In the genomic region with DNA sequence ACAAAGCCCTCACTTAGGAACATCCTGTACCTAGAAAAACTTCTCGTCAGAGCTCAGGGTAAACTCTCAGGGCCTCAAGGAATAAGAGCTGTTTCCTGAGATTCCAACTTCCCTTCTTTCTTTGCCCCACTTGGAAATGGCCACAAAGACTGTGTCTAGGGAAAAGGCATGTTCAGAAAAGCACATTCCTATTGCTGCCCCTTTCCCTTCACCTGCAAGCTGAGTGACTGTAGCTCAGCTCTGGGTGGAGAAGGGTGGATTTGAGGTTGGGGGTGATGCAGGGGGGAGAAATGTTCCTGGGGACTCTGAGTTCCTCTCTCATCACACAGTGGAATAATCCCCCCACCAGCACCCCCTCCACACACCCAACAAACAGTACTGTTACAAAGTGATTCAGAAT, we compare ENCODE assay signal across 17 cellular contexts. TPM values are rescaled to one million over a fixed set of nuclear protein-coding genes. Genes with fewer than 3 reads are reported as not detected.
DNase-seq lines count a peak whose midpoint lies in the region; ATAC-seq and TF ChIP-seq lines count a peak whose summit lies in the region.
"Had no signal": no experiment of that assay in that cellular context is flagged by ENCODE, and none has a peak within 500 bp of the region (broad histone marks: within the 10 kb centered on the region; RNA-seq: fewer than 3 reads in every experiment).

No MANE protein-coding gene starts in this region.

- H3K36me3 ChIP-seq in ACC112 (ENCODE audit: insufficient read depth, low read length), result no peaks in the 10 kb centered on the region
- no peaks in the 10 kb centered on the region for H3K36me3 ChIP-seq in hepatocyte (replicated peaks; ENCODE audit: insufficient read depth, low read depth)
- H3K36me3 ChIP-seq in spleen, result peaks cover 0 to 35% (median 6%) of the 10 kb centered on the region in 6 donors
- no peaks in the 10 kb centered on the region for H3K36me3 ChIP-seq in PC-9 (ENCODE audit: low read depth)
- H3K36me3 ChIP-seq in SJCRH30, result no peaks in the 10 kb centered on the region
- H3K36me3 ChIP-seq: pancreas had no signal

- TF ChIP-seq CTCF in hepatocyte (IDR thresholded peaks at IDR 0.05; ENCODE audit: poor library complexity), result no peak
- TF ChIP-seq CTCF in spleen (IDR thresholded peaks at IDR 0.05 in 8 of 11, conservative IDR thresholded peaks at IDR 0.05 in 3 of 11), result no peak
- no peak for TF ChIP-seq CTCF in PC-9 (conservative IDR thresholded peaks at IDR 0.05)

- H3K27me3 ChIP-seq in ACC112 (ENCODE audit: insufficient read depth, low read length) (no peaks in the 10 kb centered on the region), hepatocyte (no peaks in the 10 kb centered on the region), spleen (replicated peaks in 1 of 7) (no peaks in the 10 kb centered on the region), PC-9 (ENCODE audit: insufficient read depth, low read depth) (no peaks in the 10 kb centered on the region), SJCRH30 (no peaks in the 10 kb centered on the region)
- H3K27me3 ChIP-seq: pancreas had no signal

- intact Hi-C loops in spleen (cut with DNase I; ENCODE audit: low total_unique reads), result loop anchor here (5.0 to 10.0 kb wide), 3 partner anchors 49 to 446 kb away; no protein-coding TSS in a partner anchor
- intact Hi-C loops in PC-9 (cut with micrococcal nuclease; ENCODE audit: unreplicated experiment), result loop anchor here (5.0 kb wide), 1 partner anchor 229 kb away; no protein-coding TSS in a partner anchor

- no peak overlapping the region for H3K4me2 ChIP-seq in hepatocyte
- H3K4me2 ChIP-seq in PC-9, result no peak overlapping the region

- no peaks in the 10 kb centered on the region for H3K9me3 Mint-ChIP-seq in T-cell
- H3K9me3 Mint-ChIP-seq: activated CD4-positive, alpha-beta memory T cell treated with anti-CD3 and anti-CD28 coated beads, Interleukin-2, amount 10 ng/mL, durations not matched to agents 7 days and 5 days had no signal

- no peaks in the 10 kb centered on the region for H4K20me1 ChIP-seq in hepatocyte (ENCODE audit: insufficient read depth, poor library complexity, severe bottlenecking)
- no peaks in the 10 kb centered on the region for H4K20me1 ChIP-seq in PC-9 (ENCODE audit: insufficient read depth)

- ATAC-seq in T-cell (replicated peaks in 1 of 4), result no peak

- H3K27ac ChIP-seq in ACC112 (ENCODE audit: low read depth, low read length) (no peak overlapping the region), hepatocyte (peak overlapping the region; percentile 30), spleen (peak overlapping the region in 7 of 8 donors; percentile 61 to 92 (median 83)), PC-9 (no peak overlapping the region), SJCRH30 (no peak overlapping the region)
- H3K27ac ChIP-seq: SK-N-MC had no signal

- no peak overlapping the region for H3K4me3 Mint-ChIP-seq in T-cell
- H3K4me3 Mint-ChIP-seq: activated CD4-positive, alpha-beta memory T cell treated with anti-CD3 and anti-CD28 coated beads, Interleukin-2, amount 10 ng/mL, durations not matched to agents 7 days and 5 days had no signal

- no peak overlapping the region for H3K4me3 ChIP-seq in ACC112 (ENCODE audit: low read depth, low read length)
- H3K4me3 ChIP-seq in hepatocyte, result no peak overlapping the region
- no peak overlapping the region for H3K4me3 ChIP-seq in spleen
- H3K4me3 ChIP-seq in PC-9, result no peak overlapping the region
- H3K4me3 ChIP-seq in SJCRH30, result no peak overlapping the region
- H3K4me3 ChIP-seq: pancreas, SK-N-MC had no signal

- CTCF ChIA-PET in T-cell (lab: Charles Lee) (interaction anchor here (0.6 to 1.4 kb wide), 6 partner anchors 24 to 120 kb away, joined by 3 to 6 read pairs (median 4); no protein-coding TSS in a partner anchor), PC-9 (lab: Charles Lee) (no interaction called here)

- no peaks in the 10 kb centered on the region for H3K9me2 ChIP-seq in hepatocyte (replicated peaks; ENCODE audit: insufficient read depth)
- no peaks in the 10 kb centered on the region for H3K9me2 ChIP-seq in PC-9 (ENCODE audit: insufficient read depth)

- POLR2A ChIA-PET in T-cell (lab: Charles Lee), result interaction anchor here in 1 of 2 donors (0.6 to 0.7 kb wide), 2 partner anchors 65 to 250 kb away, joined by 3 to 4 read pairs; no protein-coding TSS in a partner anchor
- POLR2A ChIA-PET in PC-9 (lab: Charles Lee; ENCODE audit: unreplicated experiment), result no interaction called here

- no peak for TF ChIP-seq POLR2A in spleen (IDR thresholded peaks at IDR 0.05)

- no TSS peak for BruUV-seq in PC-9 (replicated peaks; lab: Mats Ljungman, UMichigan)

- peak overlapping the region; percentile 57 for H2AFZ ChIP-seq in ACC112 (ENCODE audit: low read length, unreplicated experiment)
- no peak overlapping the region for H2AFZ ChIP-seq in hepatocyte
- H2AFZ ChIP-seq in PC-9, result no peak overlapping the region

- H3K4me1 ChIP-seq in ACC112 (ENCODE audit: control insufficient read depth, insufficient read depth, low read length, unreplicated experiment) (peaks cover 7% of the 10 kb centered on the region), hepatocyte (ENCODE audit: insufficient read depth) (peaks cover 10% of the 10 kb centered on the region), spleen (peaks cover 20 to 72% (median 33%) of the 10 kb centered on the region in 6 donors), PC-9 (replicated peaks; ENCODE audit: insufficient read depth) (peaks cover 14% of the 10 kb centered on the region), SJCRH30 (peaks cover 7% of the 10 kb centered on the region; the same call in 1 of the 2 replicates)

- peak overlapping the region; percentile 83 to 92 for H3K27ac Mint-ChIP-seq in T-cell
- H3K27ac Mint-ChIP-seq: activated CD4-positive, alpha-beta memory T cell treated with anti-CD3 and anti-CD28 coated beads, Interleukin-2, amount 10 ng/mL, durations not matched to agents 7 days and 5 days had no signal

- WGBS in hepatocyte (ENCODE audit: low lambda C conversion rate, missing lambda C conversion rate), result 72% methylated on average over 1 of the region's 1 CpG
- 64 to 86% (median 71%) methylated on average over 1 of the region's 1 CpG for WGBS in spleen, 5 donors

- DNase-seq in T-cell (no peak), hepatocyte (ENCODE audit: low spot score) (no peak), spleen (no peak), PC-9 (no peak), NCI-H2227 treated with DMSO at 0.1 percent for 48 hours (lab: John Stamatoyannopoulos, UW) (no peak), SJCRH30 (no peak), germinal center (ENCODE audit: low spot score) (no peak)
- DNase-seq: activated effector memory CD4-positive, alpha-beta T cell treated with Interleukin-2 at 50 U/mL for 16 hours; foreskin melanocyte; GDM1; NCI-H1436; NCI-H446 treated with DMSO at 0.1 percent for 48 hours had no signal

- H3K9me3 ChIP-seq in hepatocyte (ENCODE audit: low read depth), result no peaks in the 10 kb centered on the region
- H3K9me3 ChIP-seq in spleen, result no peaks in the 10 kb centered on the region
- no peaks in the 10 kb centered on the region for H3K9me3 ChIP-seq in PC-9 (ENCODE audit: insufficient read depth, low read depth)
- no peaks in the 10 kb centered on the region for H3K9me3 ChIP-seq in SJCRH30 (replicated peaks)
- H3K9me3 ChIP-seq: pancreas had no signal

- H3K79me2 ChIP-seq in ACC112 (ENCODE audit: control insufficient read depth, insufficient read depth, low read length, unreplicated experiment) (no peaks in the 10 kb centered on the region), hepatocyte (no peaks in the 10 kb centered on the region), PC-9 (ENCODE audit: low read depth) (no peaks in the 10 kb centered on the region)

- H3K27me3 Mint-ChIP-seq in T-cell, result no peaks in the 10 kb centered on the region
- H3K27me3 Mint-ChIP-seq: activated CD4-positive, alpha-beta memory T cell treated with anti-CD3 and anti-CD28 coated beads, Interleukin-2, amount 10 ng/mL, durations not matched to agents 7 days and 5 days had no signal

- H3F3A ChIP-seq in PC-9 (ENCODE audit: insufficient read depth, low read depth), result 0 out of 2 replicates have a peak, but pooled peaks cover 14% of the 10 kb centered on the region

- H3K4me1 Mint-ChIP-seq in T-cell, result peaks cover 43 to 54% (median 43%) of the 10 kb centered on the region in 3 donors

- peaks cover 14% of the 10 kb centered on the region for H3K36me3 Mint-ChIP-seq in T-cell

RNA-seq across cellular contexts. Expression of gene ENDOU, which starts 6.8 kb away (rescaled TPM):
- total RNA-seq in T-cell (not detected), hepatocyte (0.30 and 1.8 TPM in 2 replicates), spleen (under 1 TPM in 3 of 7 donors, not detected in 4; 0.32 to 0.92 (median 0.70) TPM), PC-9 (2021) (0.25 and 0.39 TPM in 2 replicates)
- polyA plus RNA-seq in hepatocyte (1.0 TPM in 1 of 2 replicates, not detected in the other), spleen (under 1 TPM; 0.05 to 0.16 (median 0.13) TPM)
- total RNA-seq in SJCRH30 (2014; rRNA removed; shearing (Covaris generic)), result not detected in 2 replicates
- total RNA-seq: activated CD4-positive, alpha-beta memory T cell treated with anti-CD3 and anti-CD28 coated beads, Interleukin-2, amount 10 ng/mL, durations not matched to agents 7 days and 5 days; mucosa of gallbladder had no signal

RNA-seq across cellular contexts. Expression of gene RPAP3, which starts 12.7 kb away (rescaled TPM):
- total RNA-seq in T-cell (10 to 100 TPM; 24.0 to 33.5 (median 29.4) TPM), hepatocyte (21.7 and 28.1 TPM in 2 replicates), spleen (10 to 100 TPM; 15.8 to 35.5 (median 27.1) TPM), PC-9 (2021) (31.6 and 37.0 TPM in 2 replicates)
- polyA plus RNA-seq in hepatocyte (23.4 and 31.6 TPM in 2 replicates), spleen (10 to 100 TPM; 12.2 to 15.2 (median 14.4) TPM)
- 56.4 and 70.0 TPM in 2 replicates for total RNA-seq in SJCRH30 (2014; rRNA removed; shearing (Covaris generic))

RNA-seq across cellular contexts. Expression of gene RAPGEF3, which starts 40.1 kb away (rescaled TPM):
- under 1 TPM; 0.25 to 0.99 (median 0.82) TPM for total RNA-seq in T-cell
- 1.0 and 2.6 TPM in 2 replicates for total RNA-seq in hepatocyte
- 1.6 and 2.1 TPM in 2 replicates for polyA plus RNA-seq in hepatocyte
- total RNA-seq in spleen, result 10 to 100 TPM; 50.6 to 84.3 (median 57.8) TPM
- 100 to 1,000 TPM in 1 of 3 donors, 10 to 100 TPM in 2; 21.4 to 116 (median 64.3) TPM for polyA plus RNA-seq in spleen
- total RNA-seq in PC-9 (2021), result 4.1 and 5.7 TPM in 2 replicates
- 0.49 and 0.68 TPM in 2 replicates for total RNA-seq in SJCRH30 (2014; rRNA removed; shearing (Covaris generic))

RNA-seq across cellular contexts. Expression of gene SLC48A1, which starts 54.5 kb away (rescaled TPM):
- 10 to 100 TPM in 3 of 5 donors, 1 to 10 TPM in 2; 5.8 to 13.7 (median 10.2) TPM for total RNA-seq in T-cell
- total RNA-seq in hepatocyte, result 11.2 and 13.0 TPM in 2 replicates
- 20.2 and 22.6 TPM in 2 replicates for polyA plus RNA-seq in hepatocyte
- total RNA-seq in spleen, result 10 to 100 TPM; 20.2 to 66.4 (median 42.3) TPM
- 10 to 100 TPM in 1 of 3 donors, 1 to 10 TPM in 2; 8.4 to 24.1 (median 9.5) TPM for polyA plus RNA-seq in spleen
- 76.4 and 108 TPM in 2 replicates for total RNA-seq in PC-9 (2021)
- total RNA-seq in SJCRH30 (2014; rRNA removed; shearing (Covaris generic)), result 1.1 and 1.4 TPM in 2 replicates

Comparison
In these comparisons a context has a peak if more than half of its experiments do, and no peak if none do; other contexts are left out.
1. H3K27ac ChIP-seq: peak in hepatocyte (single experiment) and spleen (7 of 8); none in ACC112 (single experiment), PC-9 (single experiment) and SJCRH30 (single experiment).